Comparison of ENCODE assay signal across 9 cellular contexts in genomic region chr3:194084284-194084683, GRCh38. TPM values are rescaled to one million over a fixed set of nuclear protein-coding genes. Genes with fewer than 3 reads are reported as not detected.
DNase-seq lines count a peak whose midpoint lies in the region; ATAC-seq and TF ChIP-seq lines count a peak whose summit lies in the region.
"Had no signal": no experiment of that assay in that cellular context is flagged by ENCODE, and none has a peak within 500 bp of the region (broad histone marks: within the 10 kb centered on the region; RNA-seq: fewer than 3 reads in every experiment).

No MANE protein-coding gene starts in this region.

- TF ChIP-seq POLR2A in GM18505 (IDR thresholded peaks at IDR 0.05; ENCODE audit: borderline replicate concordance, extremely low read depth, insufficient read depth, insufficient read length): no peak

- no peak overlapping the region for H3K4me3 Mint-ChIP-seq in activated CD4-positive, alpha-beta memory T cell treated with anti-CD3 and anti-CD28 coated beads for 36 hours
- H3K4me3 Mint-ChIP-seq: T-helper 1 cell treated with Interleukin-12 subunit alpha and Interleukin-12 subunit beta and Interleukin-4 antibody, amounts not matched to agents 30 μg/mL and 1 μg/mL, for 36 hours had no signal

- no peaks in the 10 kb centered on the region for H3K36me3 Mint-ChIP-seq in activated CD4-positive, alpha-beta memory T cell treated with anti-CD3 and anti-CD28 coated beads for 36 hours

- no peak overlapping the region for H3K27ac ChIP-seq in caudate nucleus (ENCODE audit: low read depth, low read length)

- CTCF ChIA-PET in activated CD4-positive, alpha-beta memory T cell treated with anti-CD3 and anti-CD28 coated beads for 36 hours (lab: Charles Lee): interaction anchor here (0.9 kb wide), 1 partner anchor 54 kb away, joined by 3 read pairs; no protein-coding TSS in a partner anchor

- no peaks in the 10 kb centered on the region for H3K9me3 Mint-ChIP-seq in activated CD4-positive, alpha-beta memory T cell treated with anti-CD3 and anti-CD28 coated beads for 36 hours
- H3K9me3 Mint-ChIP-seq: T-helper 1 cell treated with Interleukin-12 subunit alpha and Interleukin-12 subunit beta and Interleukin-4 antibody, amounts not matched to agents 30 μg/mL and 1 μg/mL, for 36 hours had no signal

- peaks cover 7% of the 10 kb centered on the region for H3K4me1 Mint-ChIP-seq in activated CD4-positive, alpha-beta memory T cell treated with anti-CD3 and anti-CD28 coated beads for 36 hours (ENCODE audit: low read depth)

- H3K27me3 Mint-ChIP-seq in activated CD4-positive, alpha-beta memory T cell treated with anti-CD3 and anti-CD28 coated beads for 36 hours: peaks cover 12% of the 10 kb centered on the region

- DNase-seq in activated CD4-positive, alpha-beta memory T cell treated with anti-CD3 and anti-CD28 coated beads for 36 hours: peak; percentile 59
- DNase-seq in stimulated activated CD4-positive, alpha-beta T cell treated with anti-CD3 and anti-CD28 coated beads, Interleukin-1b, Interleukin-23, amount 100 ng/mL, for 48 hours: no peak
- DNase-seq in caudate nucleus (lab: John Stamatoyannopoulos, UW) (no peak), hypothalamus (lab: John Stamatoyannopoulos, UW) (no peak), SW480 (ENCODE audit: low spot score) (no peak)

- intact Hi-C loops in activated CD4-positive, alpha-beta memory T cell treated with anti-CD3 and anti-CD28 coated beads for 36 hours (cut with micrococcal nuclease): no loop called here

- ATAC-seq in GM18505 (IDR thresholded peaks at IDR 0.05; ENCODE audit: unreplicated experiment) (peak; percentile 96), GM19455 (IDR thresholded peaks at IDR 0.05; ENCODE audit: unreplicated experiment) (peak; percentile 95), HG03039 (IDR thresholded peaks at IDR 0.05; ENCODE audit: unreplicated experiment) (peak; percentile 91)

- POLR2A ChIA-PET in activated CD4-positive, alpha-beta memory T cell treated with anti-CD3 and anti-CD28 coated beads for 36 hours (lab: Charles Lee): interaction anchor here (1.0 kb wide), 1 partner anchor 113 kb away, joined by 3 read pairs; no protein-coding TSS in a partner anchor

- no peak overlapping the region for H3K27ac Mint-ChIP-seq in activated CD4-positive, alpha-beta memory T cell treated with anti-CD3 and anti-CD28 coated beads for 36 hours
- H3K27ac Mint-ChIP-seq: T-helper 1 cell treated with Interleukin-12 subunit alpha and Interleukin-12 subunit beta and Interleukin-4 antibody, amounts not matched to agents 30 μg/mL and 1 μg/mL, for 36 hours had no signal

RNA-seq across cellular contexts. Expression of gene HES1, which starts 51.7 kb away (rescaled TPM):
- total RNA-seq in activated CD4-positive, alpha-beta memory T cell treated with anti-CD3 and anti-CD28 coated beads for 36 hours: under 1 TPM; 0.56 to 1.00 TPM
